ENCODE assay signal across 8 cellular contexts in the genomic region with DNA sequence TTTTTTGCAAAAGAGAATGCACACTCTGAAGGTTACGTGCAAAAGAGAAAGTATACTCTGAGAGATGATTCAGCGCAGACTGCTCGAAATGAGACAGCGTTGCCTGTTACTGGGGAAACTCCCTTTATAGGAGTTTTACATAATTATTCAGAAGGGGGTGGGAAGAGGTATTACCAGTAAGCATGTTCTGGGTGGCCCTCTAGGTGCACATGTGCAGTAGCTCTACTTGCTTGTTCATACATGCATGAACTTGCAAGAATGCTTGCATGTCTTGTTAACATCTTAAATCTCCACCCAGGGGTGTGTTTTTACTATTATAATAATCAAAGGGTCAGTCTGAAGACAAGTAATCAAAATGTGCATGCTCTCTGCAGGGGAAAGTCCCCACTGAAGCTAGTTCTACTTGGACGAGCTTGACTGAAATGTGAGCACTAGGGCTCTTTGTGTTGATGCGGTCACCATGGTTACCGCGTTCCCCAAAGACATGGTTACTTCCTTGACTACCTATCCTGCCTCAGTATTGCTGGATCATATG.
DNase-seq lines count a peak whose midpoint lies in the region; ATAC-seq lines count a peak whose summit lies in the region.

No MANE protein-coding gene starts in this region.

- no peaks in the 10 kb centered on the region for H3K27me3 ChIP-seq in CD4-positive, CD25-positive, alpha-beta regulatory T cell (ENCODE audit: control insufficient read depth, insufficient read depth, low read length)

- no peaks in the 10 kb centered on the region for H3K4me1 ChIP-seq in CD4-positive, CD25-positive, alpha-beta regulatory T cell (ENCODE audit: control insufficient read depth, insufficient read depth, low read length, poor library complexity, severe bottlenecking)

- H3K36me3 ChIP-seq in CD4-positive, CD25-positive, alpha-beta regulatory T cell (ENCODE audit: control insufficient read depth, insufficient read depth, low read length) = no peaks in the 10 kb centered on the region

- H3K4me3 ChIP-seq in CD4-positive, CD25-positive, alpha-beta regulatory T cell (ENCODE audit: low read depth, low read length) = peak overlapping the region; percentile 74

- peak overlapping the region; percentile 46 to 87 (median 69) for H3K4me3 Mint-ChIP-seq in CD4-positive, CD25-positive, alpha-beta regulatory T cell

- no peaks in the 10 kb centered on the region for H3K36me3 Mint-ChIP-seq in CD4-positive, CD25-positive, alpha-beta regulatory T cell

- peak; percentile 22 to 69 (median 42) for DNase-seq in CD4-positive, CD25-positive, alpha-beta regulatory T cell
- DNase-seq in activated CD4-positive, CD25-positive, alpha-beta regulatory T cell (lab: John Stamatoyannopoulos, UW) = peak; percentile 2 to 15 (median 2)
- DNase-seq in left kidney (ENCODE audit: low read depth, low spot score) (peak; percentile 93), C1 segment of cervical spinal cord (lab: John Stamatoyannopoulos, UW) (no peak), H4 (ENCODE audit: low spot score) (no peak), AG20443 (ENCODE audit: low spot score) (no peak)

- H3K9me3 Mint-ChIP-seq in CD4-positive, CD25-positive, alpha-beta regulatory T cell = peaks cover 0 to 1% (median 0%) of the 10 kb centered on the region in 7 donors

- no peak overlapping the region for H3K27ac ChIP-seq in CD4-positive, CD25-positive, alpha-beta regulatory T cell (ENCODE audit: insufficient read depth, low read length, poor library complexity, severe bottlenecking)

- peaks cover 6 to 14% (median 8%) of the 10 kb centered on the region in 4 donors for H3K4me1 Mint-ChIP-seq in CD4-positive, CD25-positive, alpha-beta regulatory T cell

- H3K9me3 ChIP-seq in CD4-positive, CD25-positive, alpha-beta regulatory T cell (ENCODE audit: control insufficient read depth in 2 of 2, low read length in 2 of 2) = no peaks in the 10 kb centered on the region

- peak overlapping the region in 2 of 3 donors; percentile 1 to 50 for H3K27ac Mint-ChIP-seq in CD4-positive, CD25-positive, alpha-beta regulatory T cell

- H3K27me3 Mint-ChIP-seq in CD4-positive, CD25-positive, alpha-beta regulatory T cell = no peaks in the 10 kb centered on the region

- peak; percentile 82 to 85 for ATAC-seq in CD4-positive, CD25-positive, alpha-beta regulatory T cell (ENCODE audit: low read depth in 2 of 2)
- ATAC-seq in GM19328 (IDR thresholded peaks at IDR 0.05; ENCODE audit: unreplicated experiment) (peak; percentile 99), HG03175 (IDR thresholded peaks at IDR 0.05; ENCODE audit: unreplicated experiment) (peak; percentile 97)

Comparison
In these comparisons a context has a peak if more than half of its experiments do, and no peak if none do; other contexts are left out.
1. DNase-seq: peak in CD4-positive, CD25-positive, alpha-beta regulatory T cell (3 of 3), activated CD4-positive, CD25-positive, alpha-beta regulatory T cell (4 of 4) and left kidney (single experiment); none in C1 segment of cervical spinal cord (0 of 14), H4 (single experiment) and AG20443 (single experiment).
2. Peak in every context shown above with its lines, with median percentiles within 50 percentile points of each other: ATAC-seq.